8 cellular contexts compared by ENCODE assay signal in the genomic region with DNA sequence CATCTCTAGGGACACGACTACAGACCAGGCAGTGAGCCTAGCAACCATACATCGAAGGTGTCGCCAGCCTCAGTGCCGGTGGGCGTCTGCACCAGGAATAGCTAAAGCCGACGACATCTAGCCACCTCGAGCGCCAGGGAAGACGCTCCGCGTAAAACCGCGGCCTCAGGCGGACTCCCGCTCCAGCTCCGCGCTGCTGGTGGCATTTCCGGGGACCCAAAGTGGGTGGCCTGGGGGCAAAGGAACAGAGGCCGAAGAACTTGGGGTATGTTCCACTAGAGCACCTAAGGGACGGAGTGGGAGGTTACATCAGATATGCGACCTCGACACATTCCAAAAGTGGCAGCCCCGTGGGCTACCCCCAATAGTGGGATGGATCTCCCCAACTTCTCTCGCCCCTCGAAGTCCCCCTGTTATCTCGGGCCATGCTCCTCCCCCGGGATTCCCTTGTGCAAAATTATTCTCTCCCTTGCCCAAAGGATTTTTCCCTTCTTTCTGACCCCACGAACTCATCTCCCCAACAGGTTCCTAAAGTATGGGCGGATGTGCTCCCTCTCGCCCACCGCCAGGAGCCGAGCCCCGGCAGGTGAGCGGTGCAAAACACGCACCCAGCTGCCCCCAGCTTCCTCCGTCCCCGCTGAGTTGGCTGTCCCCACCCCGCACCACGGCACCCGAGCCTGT. TPM values are rescaled to one million over a fixed set of nuclear protein-coding genes. Genes with fewer than 3 reads are reported as not detected.
DNase-seq lines count a peak whose midpoint lies in the region; ATAC-seq, FAIRE-seq and TF ChIP-seq lines count a peak whose summit lies in the region.
"Had no signal": no experiment of that assay in that cellular context is flagged by ENCODE, and none has a peak within 500 bp of the region (broad histone marks: within the 10 kb centered on the region; RNA-seq: fewer than 3 reads in every experiment).

No MANE protein-coding gene starts in this region.

- H3K36me3 ChIP-seq in astrocyte (ENCODE audit: insufficient read depth, low read length) (no peaks in the 10 kb centered on the region), kidney (ENCODE audit: control insufficient read depth in 1 of 2, insufficient read depth in 2 of 2, low read length in 2 of 2) (no peaks in the 10 kb centered on the region), stomach (no peaks in the 10 kb centered on the region)

- H3K4me1 ChIP-seq in astrocyte (ENCODE audit: insufficient read depth, low read length) = peaks cover 22% of the 10 kb centered on the region
- no peaks in the 10 kb centered on the region for H3K4me1 ChIP-seq in kidney (ENCODE audit: control insufficient read depth in 1 of 2, insufficient read depth in 1 of 2, low read depth in 1 of 2, low read length in 2 of 2)
- H3K4me1 ChIP-seq in stomach = peaks cover 9 to 66% (median 41%) of the 10 kb centered on the region in 4 donors

- H3K79me2 ChIP-seq in astrocyte (ENCODE audit: insufficient read depth, low read length) = peaks cover 58% of the 10 kb centered on the region

- peaks cover 20% of the 10 kb centered on the region for H4K20me1 ChIP-seq in astrocyte (ENCODE audit: insufficient read depth, low read length)

- peak overlapping the region; percentile 27 for H2AFZ ChIP-seq in astrocyte (ENCODE audit: low read depth, low read length)

- H3K27me3 Mint-ChIP-seq in astrocyte (ENCODE audit: low read depth, unreplicated experiment) = peaks cover 4% of the 10 kb centered on the region

- WGBS in stomach, 5 donors = 7 to 10% (median 7%) methylated on average over 26 to 41 of the region's 41 CpGs

- no peak for TF ChIP-seq POLR2A in stomach (IDR thresholded peaks at IDR 0.05)

- peak overlapping the region; percentile 95 for H3K4me2 ChIP-seq in astrocyte (ENCODE audit: low read length)

- H3K36me3 Mint-ChIP-seq in astrocyte (ENCODE audit: low read depth, unreplicated experiment) = peaks cover 2% of the 10 kb centered on the region

- in situ Hi-C loops in GM13976 (cut with MboI; ENCODE audit: low sequenced_read_pairs, unreplicated experiment) = no loop called here

- peak overlapping the region; percentile 99 for H3K4me3 Mint-ChIP-seq in astrocyte (ENCODE audit: unreplicated experiment)

- H3K27ac ChIP-seq in astrocyte (ENCODE audit: low read depth, low read length) (no peak overlapping the region), kidney (ENCODE audit: low read depth in 2 of 2, low read length in 2 of 2) (no peak overlapping the region), stomach (peak overlapping the region in 4 of 5 donors; percentile 70 to 84 (median 73))

- no peak for TF ChIP-seq CTCF in astrocyte (IDR thresholded peaks at IDR 0.05; ENCODE audit: insufficient read depth, low read depth, low read length)
- no peak for TF ChIP-seq CTCF in kidney (IDR thresholded peaks at IDR 0.05; ENCODE audit: borderline replicate concordance, extremely low read depth, insufficient read depth)
- TF ChIP-seq CTCF in stomach (IDR thresholded peaks at IDR 0.05) = no peak
- no peak for TF ChIP-seq CTCF in GM13976 (IDR thresholded peaks at IDR 0.05; ENCODE audit: borderline replicate concordance, control extremely low read depth, extremely low read depth, insufficient read depth, missing control alignments)

- no peak overlapping the region for H3K27ac Mint-ChIP-seq in astrocyte (ENCODE audit: unreplicated experiment)

- peaks cover 18% of the 10 kb centered on the region for H3K4me1 Mint-ChIP-seq in astrocyte (ENCODE audit: low read depth, unreplicated experiment)

- DNase-seq in HTR-8/SVneo (ENCODE audit: insufficient read length, low spot score) (no peak), astrocyte (ENCODE audit: low read depth) (no peak), kidney (peak; percentile 58), stomach (no peak), GM13976 (ENCODE audit: low spot score) (no peak), DMS 273 treated with DMSO at 0.1 percent for 48 hours (lab: John Stamatoyannopoulos, UW) (no peak)
- DNase-seq: NCI-H226 had no signal

- H3K9me3 ChIP-seq in astrocyte (ENCODE audit: insufficient read depth, low read depth, low read length) (no peaks in the 10 kb centered on the region), kidney (ENCODE audit: control insufficient read depth in 1 of 2, low read length in 2 of 2) (no peaks in the 10 kb centered on the region), stomach (no peaks in the 10 kb centered on the region)

- no peak for ATAC-seq in GM19397 (IDR thresholded peaks at IDR 0.05; ENCODE audit: unreplicated experiment)

- intact Hi-C loops in kidney (cut with DNase I) (no loop called here), stomach (cut with DNase I; ENCODE audit: low total_unique reads) (no loop called here)

- no peaks in the 10 kb centered on the region for H3K27me3 ChIP-seq in astrocyte (ENCODE audit: insufficient read depth, low read length)
- peaks cover 0 to 88% (median 34%) of the 10 kb centered on the region in 3 donors for H3K27me3 ChIP-seq in stomach

- FAIRE-seq in HTR-8/SVneo (lab: Jason Lieb, UNC) (peak; percentile 79), astrocyte (lab: Jason Lieb, UNC) (no peak), kidney (lab: Jason Lieb, UNC) (no peak)

- TF ChIP-seq EP300 in stomach (IDR thresholded peaks at IDR 0.05) = no peak

- H3K4me3 ChIP-seq in astrocyte (ENCODE audit: insufficient read depth, low read depth, low read length) (peak overlapping the region; percentile 78), kidney (ENCODE audit: low read length in 2 of 2) (no peak overlapping the region), stomach (peak overlapping the region; percentile 56 to 62 (median 60))

- H3K9ac ChIP-seq in astrocyte (ENCODE audit: low read length) (peak overlapping the region; percentile 78), kidney (ENCODE audit: low read length in 2 of 2) (no peak overlapping the region)

- H3K9me3 Mint-ChIP-seq in astrocyte (ENCODE audit: unreplicated experiment) = no peaks in the 10 kb centered on the region

RNA-seq across cellular contexts. Expression of gene KCNMA1, which starts 1.2 kb away (rescaled TPM):
- total RNA-seq in astrocyte (43.3 and 45.8 TPM in 2 replicates), kidney (8.9 TPM), stomach (100 to 1,000 TPM in 2 of 5 donors, 10 to 100 TPM in 3; 41.4 to 155 (median 76.9) TPM)
- polyA plus RNA-seq in kidney (ENCODE audit: insufficient read depth, low read depth, low replicate concordance) (4.2 TPM), stomach (10 to 100 TPM in 1 of 3 donors, 1 to 10 TPM in 1, under 1 TPM in 1; 0.92 to 26.0 (median 2.8) TPM)

Comparison
In these comparisons a context has a peak if more than half of its experiments do, and no peak if none do; other contexts are left out.
1. H3K27ac ChIP-seq: peak in stomach (4 of 5); none in astrocyte (single experiment) and kidney (0 of 2).
2. H3K4me3 ChIP-seq: peak in astrocyte (single experiment) and stomach (4 of 4); none in kidney (0 of 2).